In genomic region chrX:13077168-13077567, GRCh38 we compare ENCODE assay signal across 9 cellular contexts. TPM values are rescaled to one million over a fixed set of nuclear protein-coding genes. Genes with fewer than 3 reads are reported as not detected.
DNase-seq lines count a peak whose midpoint lies in the region; ATAC-seq and TF ChIP-seq lines count a peak whose summit lies in the region.
"Had no signal": no experiment of that assay in that cellular context is flagged by ENCODE, and none has a peak within 500 bp of the region (broad histone marks: within the 10 kb centered on the region; RNA-seq: fewer than 3 reads in every experiment).

No MANE protein-coding gene starts in this region.

- intact Hi-C loops in CD4-positive, alpha-beta memory T cell (cut with micrococcal nuclease) = no loop called here

- POLR2A ChIA-PET in CD4-positive, alpha-beta memory T cell (lab: Charles Lee; ENCODE audit: partially characterized antibody) = interaction anchor here (0.7 to 32.7 kb wide), 17 partner anchors 10 to 122 kb away, joined by 3 to 1769 read pairs (median 4); partner anchors contain the start of gene TMSB4X

- peak overlapping the region in 3 of 8 donors; percentile 53 to 80 (median 55) for H3K4me3 Mint-ChIP-seq in CD4-positive, alpha-beta memory T cell
- no peak overlapping the region for H3K4me3 Mint-ChIP-seq in memory B cell

- H3K36me3 ChIP-seq in CD4-positive, alpha-beta memory T cell (ENCODE audit: insufficient read depth, low read length) = no peaks in the 10 kb centered on the region

- peaks cover 46 to 78% (median 63%) of the 10 kb centered on the region in 4 donors for H3K4me1 Mint-ChIP-seq in CD4-positive, alpha-beta memory T cell
- peaks cover 36% of the 10 kb centered on the region for H3K4me1 Mint-ChIP-seq in memory B cell

- no peak for TF ChIP-seq POLR2A in NB4 (IDR thresholded peaks at IDR 0.05; ENCODE audit: extremely low read depth, insufficient read length)

- no peaks in the 10 kb centered on the region for H3K27me3 ChIP-seq in CD4-positive, alpha-beta memory T cell (ENCODE audit: insufficient read depth, low read length)

- peak overlapping the region; percentile 61 to 95 (median 84) for H3K27ac Mint-ChIP-seq in CD4-positive, alpha-beta memory T cell
- peak overlapping the region; percentile 93 for H3K27ac Mint-ChIP-seq in memory B cell

- no peaks in the 10 kb centered on the region for H3K9me3 Mint-ChIP-seq in CD4-positive, alpha-beta memory T cell
- H3K9me3 Mint-ChIP-seq in memory B cell = no peaks in the 10 kb centered on the region

- CTCF ChIA-PET in CD4-positive, alpha-beta memory T cell (lab: Charles Lee; ENCODE audit: partially characterized antibody) = interaction anchor here (0.7 to 3.2 kb wide), 7 partner anchors 10 to 131 kb away, joined by 3 to 14 read pairs (median 3); no protein-coding TSS in a partner anchor

- peak in 1 of 5 donors; percentile 51 for DNase-seq in CD4-positive, alpha-beta memory T cell
- DNase-seq in NB4 (ENCODE audit: low read depth) = peak; percentile 78
- peak; percentile 37 for DNase-seq in activated naive CD4-positive, alpha-beta T cell treated with Interleukin-2 at 50 U/mL for 16 hours
- DNase-seq in memory B cell (ENCODE audit: low spot score in 2 of 2) = no peak
- DNase-seq in central memory CD4-positive, alpha-beta T cell = no peak

- ATAC-seq in memory B cell (ENCODE audit: low read depth) (no peak), GM21526 (IDR thresholded peaks at IDR 0.05; ENCODE audit: low FRiP score, unreplicated experiment) (no peak), GM21723 (IDR thresholded peaks at IDR 0.05; ENCODE audit: unreplicated experiment) (no peak), GM21529 (IDR thresholded peaks at IDR 0.05; ENCODE audit: unreplicated experiment) (no peak)

- no peak overlapping the region for H3K4me3 ChIP-seq in CD4-positive, alpha-beta memory T cell (ENCODE audit: low read length in 2 of 2)
- no peak overlapping the region for H3K4me3 ChIP-seq in NB4 (ENCODE audit: low read depth, low read length)

- H3K27ac ChIP-seq in CD4-positive, alpha-beta memory T cell (ENCODE audit: low read depth, low read length) = peak overlapping the region; percentile 62

- H3K27me3 Mint-ChIP-seq in CD4-positive, alpha-beta memory T cell = no peaks in the 10 kb centered on the region
- H3K27me3 Mint-ChIP-seq in memory B cell = no peaks in the 10 kb centered on the region

- no peak for TF ChIP-seq CTCF in NB4 (IDR thresholded peaks at IDR 0.05; ENCODE audit: low read depth, low read length)

- peaks cover 88% of the 10 kb centered on the region for H3K4me1 ChIP-seq in CD4-positive, alpha-beta memory T cell (ENCODE audit: insufficient read depth, low read length)

- H3K9me3 ChIP-seq in CD4-positive, alpha-beta memory T cell (ENCODE audit: control insufficient read depth in 1 of 2, low read length in 2 of 2) = no peaks in the 10 kb centered on the region

- H3K36me3 Mint-ChIP-seq in CD4-positive, alpha-beta memory T cell = peaks cover 0 to 3% of the 10 kb centered on the region in 2 donors
- H3K36me3 Mint-ChIP-seq in memory B cell = no peaks in the 10 kb centered on the region

RNA-seq across cellular contexts. Expression of gene FAM9C, which starts 32.7 kb away (rescaled TPM):
- not detected for total RNA-seq in CD4-positive, alpha-beta memory T cell
- under 1 TPM in 1 of 2 donors, not detected in 1; 0.34 TPM for polyA plus RNA-seq in CD4-positive, alpha-beta memory T cell
- total RNA-seq: glomerular endothelial cell had no signal

Comparison
In these comparisons a context has a peak if more than half of its experiments do, and no peak if none do; other contexts are left out.
1. DNase-seq: peak in NB4 (single experiment) and activated naive CD4-positive, alpha-beta T cell treated with Interleukin-2 at 50 U/mL for 16 hours (single experiment); none in memory B cell (0 of 2) and central memory CD4-positive, alpha-beta T cell (single experiment).